25 cellular contexts compared by ENCODE assay signal in genomic region chr2:232957607-232958211, GRCh38. TPM values are rescaled to one million over a fixed set of nuclear protein-coding genes. Genes with fewer than 3 reads are reported as not detected.
DNase-seq lines count a peak whose midpoint lies in the region; ATAC-seq, FAIRE-seq and TF ChIP-seq lines count a peak whose summit lies in the region.
"Had no signal": no experiment of that assay in that cellular context is flagged by ENCODE, and none has a peak within 500 bp of the region (broad histone marks: within the 10 kb centered on the region; RNA-seq: fewer than 3 reads in every experiment).

No MANE protein-coding gene starts in this region.

- no peaks in the 10 kb centered on the region for H3K79me2 ChIP-seq in PC-3 (ENCODE audit: low read length)
- H3K79me2 ChIP-seq: parathyroid adenoma had no signal

- H3K79me1 ChIP-seq in neuronal stem cell (ENCODE audit: low read depth, low read length) = no peaks in the 10 kb centered on the region

- H3K27ac ChIP-seq in PC-3 (ENCODE audit: low read length) (no peak overlapping the region), neuronal stem cell (replicated peaks; ENCODE audit: low read length) (no peak overlapping the region)
- H3K27ac ChIP-seq: BLaER1, parathyroid adenoma had no signal

- H3K23ac ChIP-seq in neuronal stem cell (ENCODE audit: low read depth, low read length, poor library complexity) = no peak overlapping the region

- no peak overlapping the region for H3K14ac ChIP-seq in neuronal stem cell (ENCODE audit: low read length)

- H3K36me3 Mint-ChIP-seq in naive B cell (no peaks in the 10 kb centered on the region), T-cell (no peaks in the 10 kb centered on the region)
- H3K36me3 Mint-ChIP-seq in activated CD8-positive, alpha-beta T cell treated with anti-CD3 and anti-CD28 coated beads for 36 hours (ENCODE audit: low read depth) = no peaks in the 10 kb centered on the region

- H2BK12ac ChIP-seq in neuronal stem cell (ENCODE audit: low read length) = no peak overlapping the region

- H3K9me2 ChIP-seq in PC-3 (replicated peaks; ENCODE audit: low read length) = no peaks in the 10 kb centered on the region

- no peak overlapping the region for H3K4ac ChIP-seq in neuronal stem cell (ENCODE audit: low read length)

- peak; percentile 21 for FAIRE-seq in GM18507 (lab: Jason Lieb, UNC)

- H4K91ac ChIP-seq in neuronal stem cell (ENCODE audit: low read depth, low read length, poor library complexity) = no peak overlapping the region

- no TSS peak for BruUV-seq in PC-3 (replicated peaks; lab: Mats Ljungman, UMichigan)

- H3F3A ChIP-seq in PC-3 (ENCODE audit: low read length, unreplicated experiment) = no peaks in the 10 kb centered on the region

- H3K18ac ChIP-seq in neuronal stem cell (ENCODE audit: low read length) = no peak overlapping the region

- peaks cover 0 to 5% (median 0%) of the 10 kb centered on the region in 3 donors for H3K27me3 Mint-ChIP-seq in naive B cell
- H3K27me3 Mint-ChIP-seq in T-cell = peaks cover 0 to 11% of the 10 kb centered on the region in 2 donors
- H3K27me3 Mint-ChIP-seq in activated CD8-positive, alpha-beta T cell treated with anti-CD3 and anti-CD28 coated beads for 36 hours = peaks cover 1% of the 10 kb centered on the region
- H3K27me3 Mint-ChIP-seq: activated CD4-positive, alpha-beta T cell treated with anti-CD3 and anti-CD28 coated beads for 36 hours had no signal

- H3K9me3 Mint-ChIP-seq in naive B cell (peaks cover 0 to 8% (median 0%) of the 10 kb centered on the region in 7 donors), T-cell (peaks cover 0 to 3% (median 0%) of the 10 kb centered on the region in 3 donors)
- H3K9me3 Mint-ChIP-seq in activated CD8-positive, alpha-beta T cell treated with anti-CD3 and anti-CD28 coated beads for 36 hours = no peaks in the 10 kb centered on the region
- H3K9me3 Mint-ChIP-seq: activated T-cell treated with anti-CD3 and anti-CD28 coated beads, Interleukin-2, amount 50 U/mL, for 4 hours had no signal

- CTCF ChIA-PET in PC-3 (lab: Charles Lee) (no interaction called here), T-cell (lab: Charles Lee) (no interaction called here)
- CTCF ChIA-PET in activated CD8-positive, alpha-beta T cell treated with anti-CD3 and anti-CD28 coated beads for 36 hours (lab: Charles Lee) = interaction anchor here (0.6 to 1.2 kb wide), 2 partner anchors 96 to 352 kb away, joined by 3 read pairs; no protein-coding TSS in a partner anchor

- POLR2A ChIA-PET in PC-3 (lab: Charles Lee; ENCODE audit: unreplicated experiment) = no interaction called here
- POLR2A ChIA-PET in T-cell (lab: Charles Lee) = no interaction called here
- POLR2A ChIA-PET in activated CD8-positive, alpha-beta T cell treated with anti-CD3 and anti-CD28 coated beads for 36 hours (lab: Charles Lee) = no interaction called here

- H3K4me1 ChIP-seq in PC-3 (ENCODE audit: insufficient read depth, low read length) (peaks cover 10% of the 10 kb centered on the region; the same call in 1 of the 2 replicates), neuronal stem cell (ENCODE audit: control insufficient read depth in 2 of 2, insufficient read depth in 1 of 2, low read depth in 1 of 2, low read length in 2 of 2) (no peaks in the 10 kb centered on the region)
- H3K4me1 ChIP-seq: BLaER1, parathyroid adenoma had no signal

- H3K4me3 ChIP-seq in PC-3 (ENCODE audit: low read length) (no peak overlapping the region), neuronal stem cell (ENCODE audit: low read length in 2 of 2) (no peak overlapping the region)
- H3K4me3 ChIP-seq: BLaER1, MG63 had no signal

- H2AFZ ChIP-seq in PC-3 (ENCODE audit: low read length) = no peak overlapping the region
- H2AFZ ChIP-seq in neuronal stem cell (ENCODE audit: low read length) = no peak overlapping the region
- H2AFZ ChIP-seq: parathyroid adenoma had no signal

- peak overlapping the region; percentile 2 to 86 (median 82) for H3K4me3 Mint-ChIP-seq in naive B cell
- H3K4me3 Mint-ChIP-seq in T-cell = no peak overlapping the region
- no peak overlapping the region for H3K4me3 Mint-ChIP-seq in activated CD8-positive, alpha-beta T cell treated with anti-CD3 and anti-CD28 coated beads for 36 hours
- H3K4me3 Mint-ChIP-seq: activated CD4-positive, alpha-beta T cell treated with anti-CD3 and anti-CD28 coated beads for 36 hours; activated T-cell treated with anti-CD3 and anti-CD28 coated beads, Interleukin-2, amount 50 U/mL, for 4 hours; endodermal cell; nephron had no signal

- no peak overlapping the region for H4K8ac ChIP-seq in neuronal stem cell (ENCODE audit: low read depth, low read length)

- no peak for DNase-seq in GM18507 (ENCODE audit: extremely low spot score, insufficient read length, low read depth)
- peak; percentile 12 for DNase-seq in PC-3
- peak; percentile 17 for DNase-seq in naive B cell
- no peak for DNase-seq in T-cell
- DNase-seq in activated CD8-positive, alpha-beta T cell treated with anti-CD3 and anti-CD28 coated beads for 36 hours = no peak
- DNase-seq in neuronal stem cell (ENCODE audit: low spot score) = no peak
- DNase-seq: ACHN; activated CD4-positive, alpha-beta T cell treated with anti-CD3 and anti-CD28 coated beads for 36 hours; activated T-cell treated with anti-CD3 and anti-CD28 coated beads, Interleukin-2, amount 50 U/mL, for 4 hours; amygdala; endodermal cell; KBM-7; MG63; NCI-H1417 treated with DMSO at 0.1 percent for 48 hours; right cardiac atrium; SIG-M5; stimulated activated CD4-positive, alpha-beta T cell treated with anti-CD3 and anti-CD28 coated beads, Interleukin-4, amount 100 ng/mL, for 4 hours; stimulated activated naive CD8-positive, alpha-beta T cell treated with anti-CD3 and anti-CD28 coated beads, Interleukin-15, Interleukin-2, amounts not matched to agents 100 U/mL and 50 U/mL, for 24 hours; T-helper 1 cell had no signal

- ATAC-seq in GM21786 (IDR thresholded peaks at IDR 0.05; ENCODE audit: unreplicated experiment) (peak; percentile 69), PC-3 (peak; percentile 49; the same call in 1 of the 2 replicates), naive B cell (ENCODE audit: low read depth in 2 of 2) (no peak), T-cell (replicated peaks in 1 of 4) (no peak), GM18873 (IDR thresholded peaks at IDR 0.05; ENCODE audit: low FRiP score, unreplicated experiment) (no peak)
- ATAC-seq in activated CD8-positive, alpha-beta T cell treated with anti-CD3 and anti-CD28 coated beads for 36 hours = no peak
- ATAC-seq: activated CD4-positive, alpha-beta T cell treated with anti-CD3 and anti-CD28 coated beads for 36 hours; activated T-cell treated with anti-CD3 and anti-CD28 coated beads, Interleukin-2, amount 50 U/mL, for 4 hours; Panc1; right cardiac atrium; stimulated activated naive CD8-positive, alpha-beta T cell treated with anti-CD3 and anti-CD28 coated beads, Interleukin-15, Interleukin-2, amounts not matched to agents 100 U/mL and 50 U/mL, for 24 hours had no signal

- H3K4me1 Mint-ChIP-seq in naive B cell = peaks cover 37 to 59% (median 47%) of the 10 kb centered on the region in 3 donors
- peaks cover 0 to 5% (median 0%) of the 10 kb centered on the region in 3 donors for H3K4me1 Mint-ChIP-seq in T-cell
- no peaks in the 10 kb centered on the region for H3K4me1 Mint-ChIP-seq in activated CD8-positive, alpha-beta T cell treated with anti-CD3 and anti-CD28 coated beads for 36 hours (ENCODE audit: low read depth)
- H3K4me1 Mint-ChIP-seq: activated CD4-positive, alpha-beta T cell treated with anti-CD3 and anti-CD28 coated beads for 36 hours; endodermal cell; nephron had no signal

- H2BK120ac ChIP-seq in neuronal stem cell (ENCODE audit: low read depth, low read length) = no peak overlapping the region

- H3K27ac Mint-ChIP-seq in naive B cell = peak overlapping the region; percentile 21 to 98 (median 88)
- H3K27ac Mint-ChIP-seq in T-cell = no peak overlapping the region
- no peak overlapping the region for H3K27ac Mint-ChIP-seq in activated CD8-positive, alpha-beta T cell treated with anti-CD3 and anti-CD28 coated beads for 36 hours
- H3K27ac Mint-ChIP-seq: activated CD4-positive, alpha-beta T cell treated with anti-CD3 and anti-CD28 coated beads for 36 hours; endodermal cell; nephron had no signal

- H4K20me1 ChIP-seq in PC-3 (ENCODE audit: low read length) = no peaks in the 10 kb centered on the region
- H4K20me1 ChIP-seq: BLaER1 had no signal

- no peak overlapping the region for H2BK15ac ChIP-seq in neuronal stem cell (ENCODE audit: low read length)

- intact Hi-C loops in PC-3 (cut with micrococcal nuclease) = no loop called here
- intact Hi-C loops in activated CD8-positive, alpha-beta T cell treated with anti-CD3 and anti-CD28 coated beads for 36 hours (cut with micrococcal nuclease) = no loop called here

- no peak overlapping the region for H3K9ac ChIP-seq in PC-3 (ENCODE audit: low read length)
- no peak overlapping the region for H3K9ac ChIP-seq in neuronal stem cell (ENCODE audit: low read depth, low read length, poor library complexity)
- H3K9ac ChIP-seq: BLaER1, parathyroid adenoma had no signal

- TF ChIP-seq CTCF in PC-3 (conservative IDR thresholded peaks at IDR 0.05; ENCODE audit: low read depth, low read length) = no peak
- TF ChIP-seq CTCF in activated CD8-positive, alpha-beta T cell treated with anti-CD3 and anti-CD28 coated beads for 36 hours (IDR thresholded peaks at IDR 0.05) = no peak

- H3K27me3 ChIP-seq in PC-3 (ENCODE audit: low read length) (no peaks in the 10 kb centered on the region), neuronal stem cell (ENCODE audit: control insufficient read depth in 3 of 3, insufficient read depth in 3 of 3, low read depth in 1 of 3, low read length in 3 of 3) (peaks cover 0 to 3% (median 0%) of the 10 kb centered on the region in 3 experiments)
- H3K27me3 ChIP-seq: BLaER1, MG63 had no signal

- H3K9me3 ChIP-seq in PC-3 (ENCODE audit: low read length) (no peaks in the 10 kb centered on the region), neuronal stem cell (replicated peaks in 1 of 2; ENCODE audit: control insufficient read depth in 2 of 2, insufficient read depth in 1 of 2, low read depth in 1 of 2, low read length in 2 of 2) (no peaks in the 10 kb centered on the region)
- H3K9me3 ChIP-seq: MG63 had no signal

- no peak overlapping the region for H3K4me2 ChIP-seq in PC-3 (ENCODE audit: low read length)
- no peak overlapping the region for H3K4me2 ChIP-seq in neuronal stem cell (ENCODE audit: insufficient read depth, low read length, poor library complexity, severe bottlenecking)
- H3K4me2 ChIP-seq: BLaER1 had no signal

- H3K36me3 ChIP-seq in PC-3 (ENCODE audit: low read depth, low read length) = no peaks in the 10 kb centered on the region
- H3K36me3 ChIP-seq in neuronal stem cell (replicated peaks in 1 of 2; ENCODE audit: control insufficient read depth in 2 of 2, insufficient read depth in 2 of 2, low read length in 2 of 2) = no peaks in the 10 kb centered on the region
- H3K36me3 ChIP-seq: BLaER1, MG63 had no signal

- H2AK5ac ChIP-seq in neuronal stem cell (ENCODE audit: low read depth, low read length) = no peak overlapping the region

- no peak overlapping the region for H2BK5ac ChIP-seq in neuronal stem cell (ENCODE audit: low read length)

- WGBS in neuronal stem cell (ENCODE audit: extremely low coverage in 2 of 2, insufficient read length in 2 of 2, insufficient replicate concordance in 1 of 2), 2 donors = no CpG with 5 or more reads among the region's 4 CpGs

RNA-seq across cellular contexts. Expression of gene NGEF, which starts 55.3 kb away (rescaled TPM):
- 71.3 and 80.2 TPM in 2 replicates for total RNA-seq in PC-3 (2014; rRNA removed)
- polyA plus RNA-seq in naive B cell (ENCODE audit: low read depth in 6 of 6) = under 1 TPM in 1 of 6 donors, not detected in 5; 0.74 TPM
- under 1 TPM in 2 of 5 donors, not detected in 3; 0.09 to 0.19 TPM for total RNA-seq in T-cell
- total RNA-seq in activated CD8-positive, alpha-beta T cell treated with anti-CD3 and anti-CD28 coated beads for 36 hours = under 1 TPM in 1 of 2 experiments, not detected in 1; 0.63 TPM
- 5.6 TPM for polyA plus RNA-seq in neuronal stem cell (2013, experiment 1 of 2)
- 5.3 TPM for polyA plus RNA-seq in neuronal stem cell (2013, experiment 2 of 2)

Comparison
In these comparisons a context has a peak if more than half of its experiments do, and no peak if none do; other contexts are left out.
1. DNase-seq: peak in PC-3 (single experiment) and naive B cell (single experiment); none in GM18507 (single experiment), T-cell (0 of 34), activated CD8-positive, alpha-beta T cell treated with anti-CD3 and anti-CD28 coated beads for 36 hours (single experiment) and neuronal stem cell (single experiment).
2. ATAC-seq: peak in GM21786 (single experiment) and PC-3 (single experiment); none in naive B cell (0 of 2), T-cell (0 of 4), activated CD8-positive, alpha-beta T cell treated with anti-CD3 and anti-CD28 coated beads for 36 hours (single experiment) and GM18873 (single experiment).
3. H3K27ac Mint-ChIP-seq: peak in naive B cell (6 of 6); none in T-cell (0 of 2) and activated CD8-positive, alpha-beta T cell treated with anti-CD3 and anti-CD28 coated beads for 36 hours (single experiment).
4. H3K4me3 Mint-ChIP-seq: peak in naive B cell (8 of 8); none in T-cell (0 of 3) and activated CD8-positive, alpha-beta T cell treated with anti-CD3 and anti-CD28 coated beads for 36 hours (single experiment).
5. RNA of gene NGEF, which starts 55.3 kb away (total RNA-seq): 71.3 to 80.2 TPM in PC-3; 0.63 TPM in activated CD8-positive, alpha-beta T cell treated with anti-CD3 and anti-CD28 coated beads for 36 hours and 0.09 to 0.19 TPM in T-cell; every median in the first group is over 10 times any median in the second.